Comparison of ENCODE assay signal across 9 cellular contexts in genomic region chr15:96339662-96340347, GRCh38. TPM values are rescaled to one million over a fixed set of nuclear protein-coding genes. Genes with fewer than 3 reads are reported as not detected.
DNase-seq lines count a peak whose midpoint lies in the region; ATAC-seq and TF ChIP-seq lines count a peak whose summit lies in the region.
"Had no signal": no experiment of that assay in that cellular context is flagged by ENCODE, and none has a peak within 500 bp of the region (broad histone marks: within the 10 kb centered on the region; RNA-seq: fewer than 3 reads in every experiment).

No MANE protein-coding gene starts in this region.

- peaks cover 0 to 25% (median 7%) of the 10 kb centered on the region in 6 donors for H3K4me1 ChIP-seq in spleen

- peaks cover 9% of the 10 kb centered on the region for H3K4me1 Mint-ChIP-seq in activated naive CD4-positive, alpha-beta T cell treated with anti-CD3 and anti-CD28 coated beads for 36 hours (ENCODE audit: low read depth)

- peaks cover 0 to 2% (median 0%) of the 10 kb centered on the region in 8 donors for H3K9me3 ChIP-seq in spleen

- peaks cover 81% of the 10 kb centered on the region for H3K27me3 Mint-ChIP-seq in activated naive CD4-positive, alpha-beta T cell treated with anti-CD3 and anti-CD28 coated beads for 36 hours (ENCODE audit: low read depth)

- H3K36me3 ChIP-seq in spleen: peaks cover 0 to 32% (median 4%) of the 10 kb centered on the region in 6 donors

- DNase-seq in HL-60 (ENCODE audit: low read depth in 1 of 2, low spot score in 1 of 2): no peak
- DNase-seq in astrocyte of the cerebellum (ENCODE audit: low read depth): no peak
- DNase-seq in iris pigment epithelial cell (ENCODE audit: low read depth): peak; percentile 54
- DNase-seq in spleen: no peak
- no peak for DNase-seq in omental fat pad (ENCODE audit: low spot score)
- DNase-seq in activated naive CD4-positive, alpha-beta T cell treated with anti-CD3 and anti-CD28 coated beads for 36 hours: no peak
- DNase-seq in NCI-H2171 treated with DMSO at 0.1 percent for 48 hours (lab: John Stamatoyannopoulos, UW): no peak

- H3K27ac Mint-ChIP-seq in activated naive CD4-positive, alpha-beta T cell treated with anti-CD3 and anti-CD28 coated beads for 36 hours: no peak overlapping the region
- H3K27ac Mint-ChIP-seq: activated naive CD4-positive, alpha-beta T cell treated with anti-CD3 and anti-CD28 coated beads, Interleukin-2, amount 50 U/mL, for 24 hours had no signal

- H3K27ac ChIP-seq in HL-60 (replicated peaks) (peak overlapping the region; percentile 63), spleen (peak overlapping the region; percentile 75 to 93 (median 90))

- CTCF ChIA-PET in activated naive CD4-positive, alpha-beta T cell treated with anti-CD3 and anti-CD28 coated beads for 36 hours (lab: Charles Lee): no interaction called here

- intact Hi-C loops in spleen (cut with DNase I; ENCODE audit: low total_unique reads): loop anchor here (5.0 kb wide), 1 partner anchor 1078 kb away; no protein-coding TSS in a partner anchor
- intact Hi-C loops in activated naive CD4-positive, alpha-beta T cell treated with anti-CD3 and anti-CD28 coated beads for 36 hours (cut with micrococcal nuclease): no loop called here

- no peak for TF ChIP-seq CTCF in HL-60 (IDR thresholded peaks at IDR 0.05; ENCODE audit: insufficient read depth, low read length)
- no peak for TF ChIP-seq CTCF in astrocyte of the cerebellum (IDR thresholded peaks at IDR 0.05; ENCODE audit: low read depth, low read length, missing control alignments)
- no peak for TF ChIP-seq CTCF in spleen (IDR thresholded peaks at IDR 0.05 in 8 of 11, conservative IDR thresholded peaks at IDR 0.05 in 3 of 11)
- TF ChIP-seq CTCF in omental fat pad (IDR thresholded peaks at IDR 0.05): no peak

- peaks cover 3% of the 10 kb centered on the region for H3K9me3 Mint-ChIP-seq in activated naive CD4-positive, alpha-beta T cell treated with anti-CD3 and anti-CD28 coated beads for 36 hours

- 7 to 10% (median 9%) methylated on average over 8 of the region's 8 CpGs for WGBS in spleen, 5 donors

- peaks cover 3% of the 10 kb centered on the region for H3K36me3 Mint-ChIP-seq in activated naive CD4-positive, alpha-beta T cell treated with anti-CD3 and anti-CD28 coated beads for 36 hours (ENCODE audit: low read depth)

- no peak overlapping the region for H3K4me3 Mint-ChIP-seq in activated naive CD4-positive, alpha-beta T cell treated with anti-CD3 and anti-CD28 coated beads for 36 hours
- H3K4me3 Mint-ChIP-seq: activated naive CD4-positive, alpha-beta T cell treated with anti-CD3 and anti-CD28 coated beads, Interleukin-2, amount 50 U/mL, for 24 hours had no signal

- ATAC-seq in omental fat pad (ENCODE audit: low FRiP score) (no peak), HG02571 (IDR thresholded peaks at IDR 0.05; ENCODE audit: unreplicated experiment) (no peak)

- in situ Hi-C loops in astrocyte of the cerebellum (cut with HindIII; ENCODE audit: low sequenced_read_pairs): loop anchor here (25.0 kb wide), 2 partner anchors 897 to 1678 kb away; no protein-coding TSS in a partner anchor

- H3K27me3 ChIP-seq in HL-60 (ENCODE audit: insufficient read depth, poor library complexity, severe bottlenecking) (no peaks in the 10 kb centered on the region), spleen (replicated peaks in 1 of 7) (peaks cover 0 to 100% (median 43%) of the 10 kb centered on the region in 7 donors)

- H3K4me3 ChIP-seq in HL-60 (replicated peaks; ENCODE audit: insufficient read depth, low read length) (peak overlapping the region; percentile 41), astrocyte of the cerebellum (ENCODE audit: low read depth, low read length) (peak overlapping the region; percentile 95), spleen (peak overlapping the region; percentile 21 to 80 (median 56))

- no peak for TF ChIP-seq POLR2A in spleen (IDR thresholded peaks at IDR 0.05)

RNA-seq across cellular contexts. Expression of gene NR2F2, which starts 9.3 kb away (rescaled TPM):
- total RNA-seq in spleen (100 to 1,000 TPM in 6 of 7 donors, 10 to 100 TPM in 1; 87.1 to 256 (median 121) TPM), omental fat pad (10 to 100 TPM in 3 of 4 donors, 1 to 10 TPM in 1; 8.9 to 41.8 (median 20.1) TPM)
- polyA plus RNA-seq in spleen: 10 to 100 TPM; 18.6 to 39.4 (median 23.7) TPM
- total RNA-seq in activated naive CD4-positive, alpha-beta T cell treated with anti-CD3 and anti-CD28 coated beads for 36 hours: not detected

Comparison
In these comparisons a context has a peak if more than half of its experiments do, and no peak if none do; other contexts are left out.
1. H3K4me3 ChIP-seq: peak in every context shown above with its lines; median percentile 95 in astrocyte of the cerebellum; 56 in spleen; 41 in HL-60.
2. RNA of gene NR2F2, which starts 9.3 kb away (total RNA-seq): 87.1 to 256 TPM in spleen and 8.9 to 41.8 TPM in omental fat pad; not detected in activated naive CD4-positive, alpha-beta T cell treated with anti-CD3 and anti-CD28 coated beads for 36 hours; every median in the first group is over 4 times any median in the second.